Comparison of ENCODE assay signal across 26 cellular contexts in genomic region chr10:91513598-91513997, GRCh38.
"Had no signal": no experiment of that assay in that cellular context is flagged by ENCODE, and none has a peak within 500 bp of the region (broad histone marks: within the 10 kb centered on the region; RNA-seq: fewer than 3 reads in every experiment).

No MANE protein-coding gene starts in this region.

- FAIRE-seq: endothelial cell of umbilical vein had no signal

- H3K4me1 ChIP-seq: gastrocnemius medialis, parathyroid adenoma, thyroid gland, upper lobe of right lung had no signal

- H3K4me3 ChIP-seq: ascending aorta, gastrocnemius medialis, right lobe of liver, thyroid gland, upper lobe of right lung had no signal

- H3K27me3 ChIP-seq: ascending aorta, dorsolateral prefrontal cortex, gastrocnemius medialis, right lobe of liver, thyroid gland, upper lobe of right lung had no signal

- H3K27me3 Mint-ChIP-seq: activated naive CD4-positive, alpha-beta T cell treated with anti-CD3 and anti-CD28 coated beads, Interleukin-2, amount 50 U/mL, for 24 hours; effector memory CD8-positive, alpha-beta T cell; memory B cell; T-cell had no signal

- DNase-seq: activated CD4-positive, alpha-beta T cell treated with anti-CD3 and anti-CD28 coated beads, Interleukin-2, amount 50 U/mL, for 1 hour; activated CD8-positive, alpha-beta T cell treated with anti-CD3 and anti-CD28 coated beads, Interleukin-2, amount 10 ng/mL, durations not matched to agents 7 days and 5 days; activated gamma-delta T cell; central memory CD4-positive, alpha-beta T cell; dorsolateral prefrontal cortex; effector memory CD8-positive, alpha-beta T cell; gastrocnemius medialis; hypothalamus; nephron progenitor cell; right lobe of liver; small intestine; stimulated activated CD4-positive, alpha-beta T cell treated with anti-CD3 and anti-CD28 coated beads, Interleukin-4, amount 100 ng/mL, for 1 hour; stimulated activated naive CD4-positive, alpha-beta T cell; T-cell; thyroid gland; upper lobe of right lung had no signal

- H3K27ac Mint-ChIP-seq: activated CD8-positive, alpha-beta T cell treated with anti-CD3 and anti-CD28 coated beads, Interleukin-2, amount 10 ng/mL, durations not matched to agents 7 days and 5 days; activated naive CD4-positive, alpha-beta T cell treated with anti-CD3 and anti-CD28 coated beads, Interleukin-2, amount 50 U/mL, for 24 hours; activated T-helper 1 cell treated with anti-CD3 and anti-CD28 coated beads, Interleukin-12 subunit alpha, Interleukin-12 subunit beta, Interleukin-2, Interleukin-4 antibody, amounts not matched to agents 30 ng/mL and 10 ng/mL and 1 ng/mL, durations not matched to agents 14 hours and 24 hours and 36 hours; effector memory CD8-positive, alpha-beta T cell; memory B cell; nephron progenitor cell; T-cell; T-helper 2 cell treated with Interferon-gamma antibody and Interleukin-4, amounts not matched to agents 5 μg/mL and 100 μg/mL, for 36 hours had no signal

- H3K36me3 Mint-ChIP-seq: activated naive CD4-positive, alpha-beta T cell treated with anti-CD3 and anti-CD28 coated beads, Interleukin-2, amount 50 U/mL, for 24 hours had no signal

- H3K9ac ChIP-seq: parathyroid adenoma had no signal

- H3K4me3 Mint-ChIP-seq: activated CD8-positive, alpha-beta T cell treated with anti-CD3 and anti-CD28 coated beads, Interleukin-2, amount 10 ng/mL, durations not matched to agents 7 days and 5 days; activated naive CD4-positive, alpha-beta T cell treated with anti-CD3 and anti-CD28 coated beads, Interleukin-2, amount 50 U/mL, for 24 hours; activated T-helper 1 cell treated with anti-CD3 and anti-CD28 coated beads, Interleukin-12 subunit alpha, Interleukin-12 subunit beta, Interleukin-2, Interleukin-4 antibody, amounts not matched to agents 30 ng/mL and 10 ng/mL and 1 ng/mL, durations not matched to agents 14 hours and 24 hours and 36 hours; effector memory CD8-positive, alpha-beta T cell; memory B cell; nephron progenitor cell; T-cell; T-helper 2 cell treated with Interferon-gamma antibody and Interleukin-4, amounts not matched to agents 5 μg/mL and 100 μg/mL, for 36 hours had no signal

- H3K4me1 Mint-ChIP-seq: activated naive CD4-positive, alpha-beta T cell treated with anti-CD3 and anti-CD28 coated beads, Interleukin-2, amount 50 U/mL, for 24 hours; memory B cell; nephron progenitor cell; T-cell had no signal

- H3K9me3 ChIP-seq: gastrocnemius medialis, right lobe of liver, thyroid gland, upper lobe of right lung had no signal

- H3K9me3 Mint-ChIP-seq: effector memory CD8-positive, alpha-beta T cell; T-helper 2 cell treated with Interferon-gamma antibody and Interleukin-4, amounts not matched to agents 5 μg/mL and 100 μg/mL, for 36 hours had no signal

- H3K27ac ChIP-seq: parathyroid adenoma, thyroid gland, upper lobe of right lung, VCaP had no signal

- ATAC-seq: activated CD4-positive, CD25-positive, alpha-beta regulatory T cell treated with anti-CD3 and anti-CD28 coated beads, Interleukin-2, amount 50 U/mL, for 24 hours; activated CD8-positive, alpha-beta T cell treated with anti-CD3 and anti-CD28 coated beads, Interleukin-2, amount 10 ng/mL, durations not matched to agents 7 days and 5 days; effector memory CD8-positive, alpha-beta T cell; esophagus mucosa; gastrocnemius medialis; T-cell; upper lobe of right lung had no signal

- H3K36me3 ChIP-seq: ascending aorta, gastrocnemius medialis, right lobe of liver, thyroid gland had no signal
